18 cellular contexts compared by ENCODE assay signal in genomic region chr3:25426408-25426807, GRCh38. TPM values are rescaled to one million over a fixed set of nuclear protein-coding genes. Genes with fewer than 3 reads are reported as not detected.
DNase-seq lines count a peak whose midpoint lies in the region; ATAC-seq and TF ChIP-seq lines count a peak whose summit lies in the region.
"Had no signal": no experiment of that assay in that cellular context is flagged by ENCODE, and none has a peak within 500 bp of the region (broad histone marks: within the 10 kb centered on the region; RNA-seq: fewer than 3 reads in every experiment).

No MANE protein-coding gene starts in this region.

- TF ChIP-seq CTCF in Calu3 (IDR thresholded peaks at IDR 0.05; ENCODE audit: unreplicated experiment) (no peak), cardiac muscle cell (IDR thresholded peaks at IDR 0.05; ENCODE audit: low read depth, low read length) (no peak), neural progenitor cell (IDR thresholded peaks at IDR 0.05) (no peak)

- H3K36me3 Mint-ChIP-seq in Calu3 (ENCODE audit: insufficient read depth, unreplicated experiment): peaks cover 55% of the 10 kb centered on the region
- no peaks in the 10 kb centered on the region for H3K36me3 Mint-ChIP-seq in neural progenitor cell
- H3K36me3 Mint-ChIP-seq: stimulated activated effector memory CD8-positive, alpha-beta T cell treated with anti-CD3 and anti-CD28 coated beads, Interleukin-12 subunit alpha, Interleukin-12 subunit beta, amount 100 ng/mL, for 72 hours had no signal

- peak overlapping the region; percentile 91 for H3K27ac Mint-ChIP-seq in Calu3 (ENCODE audit: unreplicated experiment)
- H3K27ac Mint-ChIP-seq in neural progenitor cell: no peak overlapping the region
- H3K27ac Mint-ChIP-seq: activated T-helper 17 cell treated with anti-CD3 and anti-CD28 coated beads, Interleukin-2, amount 50 U/mL, for 72 hours; effector memory CD8-positive, alpha-beta T cell; stimulated activated effector memory CD8-positive, alpha-beta T cell treated with anti-CD3 and anti-CD28 coated beads, Interleukin-12 subunit alpha, Interleukin-12 subunit beta, amount 100 ng/mL, for 72 hours had no signal

- BruUV-seq in Calu3 (replicated peaks; lab: Mats Ljungman, UMichigan): no TSS peak

- H4K20me1 ChIP-seq in neural progenitor cell (ENCODE audit: low read depth): no peaks in the 10 kb centered on the region

- H3K4me1 ChIP-seq in SJSA1 (replicated peaks): peaks cover 46% of the 10 kb centered on the region
- H3K4me1 ChIP-seq in cardiac muscle cell (ENCODE audit: low read depth): peaks cover 22% of the 10 kb centered on the region
- peaks cover 51% of the 10 kb centered on the region for H3K4me1 ChIP-seq in neural progenitor cell

- CTCF ChIA-PET in Calu3 (lab: Charles Lee): interaction anchor here (0.6 to 1.6 kb wide), 4 partner anchors 16 to 270 kb away, joined by 3 to 8 read pairs (median 4); no protein-coding TSS in a partner anchor

- H3K36me3 ChIP-seq in SJSA1 (no peaks in the 10 kb centered on the region), cardiac muscle cell (no peaks in the 10 kb centered on the region), neural progenitor cell (no peaks in the 10 kb centered on the region)

- H3K9ac ChIP-seq in neural progenitor cell: no peak overlapping the region

- H3F3A ChIP-seq in neural progenitor cell (ENCODE audit: low read depth): peaks cover 22% of the 10 kb centered on the region

- peak overlapping the region; percentile 8 for H3K4me2 ChIP-seq in neural progenitor cell

- no peaks in the 10 kb centered on the region for H3K9me3 Mint-ChIP-seq in Calu3 (ENCODE audit: low read depth, unreplicated experiment)
- no peaks in the 10 kb centered on the region for H3K9me3 Mint-ChIP-seq in neural progenitor cell
- H3K9me3 Mint-ChIP-seq: activated T-helper 17 cell treated with anti-CD3 and anti-CD28 coated beads, Interleukin-2, amount 50 U/mL, for 72 hours; effector memory CD8-positive, alpha-beta T cell; stimulated activated effector memory CD8-positive, alpha-beta T cell treated with anti-CD3 and anti-CD28 coated beads, Interleukin-12 subunit alpha, Interleukin-12 subunit beta, amount 100 ng/mL, for 72 hours had no signal

- intact Hi-C loops in Calu3 (cut with micrococcal nuclease; ENCODE audit: unreplicated experiment): loop anchor here (5.0 kb wide), 1 partner anchor 404 kb away; no protein-coding TSS in a partner anchor

- peak; percentile 50 for DNase-seq in Calu3
- DNase-seq in SJSA1 (ENCODE audit: low read depth in 1 of 2, low spot score in 2 of 2): peak; percentile 58 to 65
- peak in 1 of 2 donors; percentile 90 for DNase-seq in cardiac muscle cell (ENCODE audit: low read depth in 1 of 2, low spot score in 1 of 2)
- DNase-seq in neural progenitor cell (ENCODE audit: low spot score): peak; percentile 53
- no peak for DNase-seq in caudate nucleus (lab: John Stamatoyannopoulos, UW)
- no peak for DNase-seq in dedifferentiated amniotic fluid mesenchymal stem cell (ENCODE audit: extremely low spot score)
- no peak for DNase-seq in stimulated activated CD4-positive, alpha-beta T cell treated with anti-CD3 and anti-CD28 coated beads, Interleukin-1b, Interleukin-23, amount 100 ng/mL, for 48 hours
- DNase-seq: activated CD4-positive, alpha-beta T cell treated with anti-CD3 and anti-CD28 coated beads, Interleukin-2, amount 50 U/mL, for 48 hours; aorta; DMS79 treated with DMSO at 0.1 percent for 48 hours; effector memory CD8-positive, alpha-beta T cell; MM.1S; NCI-H345; psoas muscle; stimulated activated CD4-positive, alpha-beta T cell treated with anti-CD3 and anti-CD28 coated beads, Interleukin-2, amount 100 ng/mL, for 24 hours had no signal

- H3K4me3 ChIP-seq in SJSA1 (no peak overlapping the region), cardiac muscle cell (no peak overlapping the region), neural progenitor cell (no peak overlapping the region)
- H3K4me3 ChIP-seq: psoas muscle had no signal

- H3K27me3 Mint-ChIP-seq in Calu3 (ENCODE audit: unreplicated experiment) (no peaks in the 10 kb centered on the region), neural progenitor cell (ENCODE audit: insufficient read depth, low read depth) (peaks cover 2% of the 10 kb centered on the region)

- H3K4me3 Mint-ChIP-seq in Calu3 (ENCODE audit: low read depth, unreplicated experiment): no peak overlapping the region
- H3K4me3 Mint-ChIP-seq in neural progenitor cell: peak overlapping the region; percentile 89
- H3K4me3 Mint-ChIP-seq: activated T-helper 17 cell treated with anti-CD3 and anti-CD28 coated beads, Interleukin-2, amount 50 U/mL, for 72 hours; effector memory CD8-positive, alpha-beta T cell; stimulated activated effector memory CD8-positive, alpha-beta T cell treated with anti-CD3 and anti-CD28 coated beads, Interleukin-12 subunit alpha, Interleukin-12 subunit beta, amount 100 ng/mL, for 72 hours had no signal

- ATAC-seq in GM18498 (IDR thresholded peaks at IDR 0.05; ENCODE audit: unreplicated experiment): no peak
- ATAC-seq: activated T-helper 17 cell treated with anti-CD3 and anti-CD28 coated beads, Interleukin-2, amount 50 U/mL, for 72 hours; effector memory CD8-positive, alpha-beta T cell; stimulated activated effector memory CD8-positive, alpha-beta T cell treated with anti-CD3 and anti-CD28 coated beads, Interleukin-12 subunit alpha, Interleukin-12 subunit beta, amount 100 ng/mL, for 72 hours had no signal

- H3K9me3 ChIP-seq in SJSA1 (replicated peaks) (no peaks in the 10 kb centered on the region), cardiac muscle cell (ENCODE audit: low read depth) (no peaks in the 10 kb centered on the region), neural progenitor cell (ENCODE audit: low read depth) (no peaks in the 10 kb centered on the region)
- H3K9me3 ChIP-seq: psoas muscle had no signal

- no peaks in the 10 kb centered on the region for H3K79me2 ChIP-seq in neural progenitor cell (ENCODE audit: low read depth)

- H3K27ac ChIP-seq in SJSA1: peak overlapping the region; percentile 9
- peak overlapping the region; percentile 99 for H3K27ac ChIP-seq in cardiac muscle cell
- no peak overlapping the region for H3K27ac ChIP-seq in neural progenitor cell
- H3K27ac ChIP-seq in caudate nucleus (ENCODE audit: low read depth, low read length): no peak overlapping the region

- H3K27me3 ChIP-seq in SJSA1 (replicated peaks): no peaks in the 10 kb centered on the region
- no peaks in the 10 kb centered on the region for H3K27me3 ChIP-seq in cardiac muscle cell
- peaks cover 9% of the 10 kb centered on the region for H3K27me3 ChIP-seq in neural progenitor cell

- H3K4me1 Mint-ChIP-seq in Calu3 (ENCODE audit: low read depth, unreplicated experiment): peaks cover 47% of the 10 kb centered on the region
- H3K4me1 Mint-ChIP-seq in neural progenitor cell: peaks cover 57% of the 10 kb centered on the region
- H3K4me1 Mint-ChIP-seq: activated T-helper 17 cell treated with anti-CD3 and anti-CD28 coated beads, Interleukin-2, amount 50 U/mL, for 72 hours; stimulated activated effector memory CD8-positive, alpha-beta T cell treated with anti-CD3 and anti-CD28 coated beads, Interleukin-12 subunit alpha, Interleukin-12 subunit beta, amount 100 ng/mL, for 72 hours had no signal

- H2AFZ ChIP-seq in neural progenitor cell (replicated peaks): peak overlapping the region; percentile 11

RNA-seq across cellular contexts. Expression of gene RARB, which starts 1.7 kb away (rescaled TPM):
- total RNA-seq in Calu3 (2022) (29.8 and 31.3 TPM in 2 replicates), cardiac muscle cell (26.8 and 27.2 TPM in 2 replicates), neural progenitor cell (ENCODE audit: low replicate concordance) (1.4 and 1.8 TPM in 2 replicates)
- 11.7 and 17.9 TPM in 2 replicates for total RNA-seq in SJSA1 (2014; rRNA removed; shearing (Covaris generic))
- polyA plus RNA-seq in cardiac muscle cell: 22.4 and 28.3 TPM in 2 replicates
- total RNA-seq: activated T-helper 17 cell treated with anti-CD3 and anti-CD28 coated beads, Interleukin-2, amount 50 U/mL, for 72 hours had no signal

Comparison
In these comparisons a context has a peak if more than half of its experiments do, and no peak if none do; other contexts are left out.
1. DNase-seq: peak in Calu3 (single experiment), SJSA1 (2 of 2) and neural progenitor cell (single experiment); none in caudate nucleus (0 of 61), dedifferentiated amniotic fluid mesenchymal stem cell (single experiment) and stimulated activated CD4-positive, alpha-beta T cell treated with anti-CD3 and anti-CD28 coated beads, Interleukin-1b, Interleukin-23, amount 100 ng/mL, for 48 hours (single experiment).
2. H3K27ac ChIP-seq: peak in SJSA1 (single experiment) and cardiac muscle cell (single experiment); none in neural progenitor cell (single experiment) and caudate nucleus (single experiment).